8 cellular contexts compared by ENCODE assay signal in genomic region chr3:172129868-172130751, GRCh38.
DNase-seq lines count a peak whose midpoint lies in the region; ATAC-seq and TF ChIP-seq lines count a peak whose summit lies in the region.

No MANE protein-coding gene starts in this region.

- CTCF ChIA-PET in Panc1 (lab: Charles Lee): no interaction called here

- WGBS in prostate gland: 22% methylated on average over 17 of the region's 17 CpGs

- intact Hi-C loops in Panc1 (cut with micrococcal nuclease; ENCODE audit: unreplicated experiment) (no loop called here), prostate gland (cut with DNase I) (loop anchor here (2.0 to 5.0 kb wide), 2 partner anchors 89 to 127 kb away; no protein-coding TSS in a partner anchor)

- H3K4me1 ChIP-seq in Panc1 (ENCODE audit: control insufficient read depth, insufficient read depth, low read length): peaks cover 89% of the 10 kb centered on the region
- peaks cover 23% of the 10 kb centered on the region for H3K4me1 ChIP-seq in foreskin keratinocyte
- H3K4me1 ChIP-seq in prostate gland (replicated peaks): peaks cover 12% of the 10 kb centered on the region

- H3K27ac ChIP-seq in Panc1 (ENCODE audit: low read length) (peak overlapping the region; percentile 92), foreskin keratinocyte (peak overlapping the region; percentile 56), prostate gland (peak overlapping the region; percentile 49 to 64)

- in situ Hi-C loops in Panc1 (cut with HindIII; ENCODE audit: low pct_unique_long_range_greater_than_20kb, low sequenced_read_pairs): no loop called here

- peaks cover 3% of the 10 kb centered on the region; the same call in 1 of the 2 replicates for H3K36me3 ChIP-seq in Panc1 (ENCODE audit: control insufficient read depth, insufficient read depth, low read length)
- no peaks in the 10 kb centered on the region for H3K36me3 ChIP-seq in prostate gland

- H3K27me3 ChIP-seq in Panc1 (ENCODE audit: control insufficient read depth, insufficient read depth, low read length) (no peaks in the 10 kb centered on the region), foreskin keratinocyte (no peaks in the 10 kb centered on the region), prostate gland (replicated peaks; ENCODE audit: insufficient read depth) (no peaks in the 10 kb centered on the region)

- BruUV-seq in Panc1 (replicated peaks; lab: Mats Ljungman, UMichigan): no TSS peak

- peak; percentile 58 for ATAC-seq in GM18868 (IDR thresholded peaks at IDR 0.05; ENCODE audit: unreplicated experiment)
- peak; percentile 96 for ATAC-seq in Panc1
- ATAC-seq in foreskin keratinocyte: peak; percentile 98

- no peak for TF ChIP-seq POLR2A in prostate gland (IDR thresholded peaks at IDR 0.05)

- peak overlapping the region in 1 of 2 experiments; percentile 41; a peak in 3 of 4 replicates for H3K4me3 ChIP-seq in Panc1 (ENCODE audit: low read depth in 2 of 2, low read length in 2 of 2)
- no peak overlapping the region for H3K4me3 ChIP-seq in prostate gland

- POLR2A ChIA-PET in Panc1 (lab: Charles Lee): interaction anchor here (2.5 kb wide), 1 partner anchor 11 kb away, joined by 22 read pairs; no protein-coding TSS in a partner anchor

- TF ChIP-seq CTCF in Panc1 (IDR thresholded peaks at IDR 0.05): no peak
- no peak for TF ChIP-seq CTCF in foreskin keratinocyte (conservative IDR thresholded peaks at IDR 0.05)
- no peak for TF ChIP-seq CTCF in prostate gland (IDR thresholded peaks at IDR 0.05)

- H3K9me3 ChIP-seq in Panc1 (ENCODE audit: control insufficient read depth, insufficient read depth, low read depth, low read length) (no peaks in the 10 kb centered on the region), prostate gland (no peaks in the 10 kb centered on the region)

- peak; percentile 99 for DNase-seq in Panc1 (ENCODE audit: low read depth, low spot score)
- peak; percentile 57 for DNase-seq in activated T-helper 9 cell treated with anti-CD3 and anti-CD28 coated beads, Interleukin-2, amount 50 U/mL, for 16 hours (ENCODE audit: low read depth)
- peak; percentile 90 to 94 for DNase-seq in foreskin keratinocyte
- peak; percentile 79 for DNase-seq in prostate gland (ENCODE audit: low spot score)
- no peak for DNase-seq in medulla oblongata (ENCODE audit: extremely low spot score)
- DNase-seq in epidermal melanocyte (ENCODE audit: insufficient read length, low spot score): no peak
- DNase-seq in globus pallidus (ENCODE audit: low spot score): no peak

Comparison
In these comparisons a context has a peak if more than half of its experiments do, and no peak if none do; other contexts are left out.
1. DNase-seq: peak in Panc1 (single experiment), activated T-helper 9 cell treated with anti-CD3 and anti-CD28 coated beads, Interleukin-2, amount 50 U/mL, for 16 hours (single experiment), foreskin keratinocyte (2 of 2) and prostate gland (single experiment); none in medulla oblongata (single experiment), epidermal melanocyte (single experiment) and globus pallidus (single experiment).
2. Peak in every context shown above with its lines, with median percentiles within 50 percentile points of each other: ATAC-seq and H3K27ac ChIP-seq.